Comparison of ENCODE assay signal across 24 cellular contexts in the genomic region with DNA sequence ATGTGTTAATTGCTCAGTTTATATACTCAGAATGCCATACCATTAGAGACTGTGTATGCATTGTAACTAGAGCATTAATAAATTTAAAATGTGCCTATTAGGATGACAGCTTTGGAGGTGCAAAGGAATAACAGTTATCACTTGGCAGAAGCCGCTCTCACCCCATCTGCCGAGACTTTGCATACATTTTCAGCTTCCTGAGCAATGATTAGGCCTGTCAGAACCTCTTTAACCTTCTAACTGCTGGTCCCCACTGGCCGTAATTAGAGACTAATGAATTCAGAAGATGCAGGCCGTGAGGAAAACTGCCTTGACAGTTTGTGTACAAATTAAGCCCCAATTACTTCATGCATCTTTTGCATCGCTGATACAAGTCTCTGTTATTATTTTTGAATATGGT.
"Had no signal": no experiment of that assay in that cellular context is flagged by ENCODE, and none has a peak within 500 bp of the region (broad histone marks: within the 10 kb centered on the region; RNA-seq: fewer than 3 reads in every experiment).

No MANE protein-coding gene starts in this region.

- H3K4me1 Mint-ChIP-seq: activated CD4-positive, alpha-beta T cell treated with anti-CD3 and anti-CD28 coated beads, Interleukin-2, amount 10 ng/mL, durations not matched to agents 7 days and 5 days; activated CD8-positive, alpha-beta memory T cell treated with anti-CD3 and anti-CD28 coated beads, Interleukin-2, amount 10 ng/mL, durations not matched to agents 7 days and 5 days; activated naive CD4-positive, alpha-beta T cell treated with anti-CD3 and anti-CD28 coated beads, Interleukin-2, amount 10 ng/mL, durations not matched to agents 7 days and 5 days; immature natural killer cell; stimulated activated naive B cell treated with anti-CD40 and anti-IgM and Interleukin-4, amounts not matched to agents 10 μg/mL and 1 μg/mL and 100 μg/mL, for 72 hours had no signal

- ATAC-seq: activated CD8-positive, alpha-beta memory T cell treated with anti-CD3 and anti-CD28 coated beads, Interleukin-2, amount 10 ng/mL, durations not matched to agents 7 days and 5 days; activated CD8-positive, alpha-beta T cell treated with anti-CD3 and anti-CD28 coated beads for 36 hours; left lobe of liver; lower lobe of right lung; mucosa of descending colon; sciatic nerve; stimulated activated naive B cell treated with anti-CD40 and anti-IgM and Interleukin-4, amounts not matched to agents 10 μg/mL and 1 μg/mL and 100 μg/mL, for 72 hours had no signal

- H3K27me3 ChIP-seq: hepatocyte, vagina had no signal

- H3K79me2 ChIP-seq: hepatocyte had no signal

- H3K36me3 ChIP-seq: lower lobe of right lung, vagina, WERI-Rb-1 had no signal

- H3K4me3 Mint-ChIP-seq: activated CD4-positive, alpha-beta T cell treated with anti-CD3 and anti-CD28 coated beads, Interleukin-2, amount 10 ng/mL, durations not matched to agents 7 days and 5 days; activated CD8-positive, alpha-beta memory T cell treated with anti-CD3 and anti-CD28 coated beads, Interleukin-2, amount 10 ng/mL, durations not matched to agents 7 days and 5 days; activated CD8-positive, alpha-beta T cell treated with anti-CD3 and anti-CD28 coated beads for 36 hours; activated naive CD4-positive, alpha-beta T cell treated with anti-CD3 and anti-CD28 coated beads, Interleukin-2, amount 10 ng/mL, durations not matched to agents 7 days and 5 days; immature natural killer cell; stimulated activated naive B cell treated with anti-CD40 and anti-IgM and Interleukin-4, amounts not matched to agents 10 μg/mL and 1 μg/mL and 100 μg/mL, for 72 hours; type B pancreatic cell had no signal

- DNase-seq: activated CD4-positive, alpha-beta T cell treated with anti-CD3 and anti-CD28 coated beads, Interleukin-2, amount 10 ng/mL, durations not matched to agents 7 days and 5 days; activated CD4-positive, CD25-positive, alpha-beta regulatory T cell treated with anti-CD3 and anti-CD28 coated beads, Interleukin-2, amount 50 U/mL, for 72 hours; activated CD8-positive, alpha-beta memory T cell treated with anti-CD3 and anti-CD28 coated beads, Interleukin-2, amount 10 ng/mL, durations not matched to agents 7 days and 5 days; activated CD8-positive, alpha-beta T cell treated with anti-CD3 and anti-CD28 coated beads for 36 hours; activated effector memory CD4-positive, alpha-beta T cell treated with anti-CD3 and anti-CD28 coated beads, Interleukin-2, amount 50 U/mL, for 16 hours; activated naive CD4-positive, alpha-beta T cell treated with anti-CD3 and anti-CD28 coated beads, Interleukin-2, amount 10 ng/mL, durations not matched to agents 7 days and 5 days; activated T-cell treated with anti-CD3 and anti-CD28 coated beads for 4 hours; amygdala; erythroblast; foreskin melanocyte; immature natural killer cell; lower lobe of right lung; mesendoderm; mucosa of descending colon; occipital lobe; posterior cingulate gyrus; small intestine; stimulated activated naive B cell treated with anti-CD40 and anti-IgM and Interleukin-4, amounts not matched to agents 10 μg/mL and 1 μg/mL and 100 μg/mL, for 72 hours; WERI-Rb-1 had no signal

- H3K27ac Mint-ChIP-seq: activated CD4-positive, alpha-beta T cell treated with anti-CD3 and anti-CD28 coated beads, Interleukin-2, amount 10 ng/mL, durations not matched to agents 7 days and 5 days; activated CD8-positive, alpha-beta memory T cell treated with anti-CD3 and anti-CD28 coated beads, Interleukin-2, amount 10 ng/mL, durations not matched to agents 7 days and 5 days; activated CD8-positive, alpha-beta T cell treated with anti-CD3 and anti-CD28 coated beads for 36 hours; activated naive CD4-positive, alpha-beta T cell treated with anti-CD3 and anti-CD28 coated beads, Interleukin-2, amount 10 ng/mL, durations not matched to agents 7 days and 5 days; immature natural killer cell; stimulated activated naive B cell treated with anti-CD40 and anti-IgM and Interleukin-4, amounts not matched to agents 10 μg/mL and 1 μg/mL and 100 μg/mL, for 72 hours; type B pancreatic cell had no signal

- H3K9me3 Mint-ChIP-seq: activated naive CD4-positive, alpha-beta T cell treated with anti-CD3 and anti-CD28 coated beads, Interleukin-2, amount 10 ng/mL, durations not matched to agents 7 days and 5 days had no signal

- H3K4me3 ChIP-seq: hepatocyte, lower lobe of right lung, mucosa of descending colon, vagina had no signal

- H3K9me3 ChIP-seq: lower lobe of right lung, vagina had no signal

- H3K27ac ChIP-seq: hepatocyte, lower lobe of right lung, vagina, WERI-Rb-1 had no signal

- H3K4me2 ChIP-seq: hepatocyte had no signal

- H3K27me3 Mint-ChIP-seq: activated CD4-positive, alpha-beta T cell treated with anti-CD3 and anti-CD28 coated beads, Interleukin-2, amount 10 ng/mL, durations not matched to agents 7 days and 5 days; activated CD8-positive, alpha-beta memory T cell treated with anti-CD3 and anti-CD28 coated beads, Interleukin-2, amount 10 ng/mL, durations not matched to agents 7 days and 5 days; activated naive CD4-positive, alpha-beta T cell treated with anti-CD3 and anti-CD28 coated beads, Interleukin-2, amount 10 ng/mL, durations not matched to agents 7 days and 5 days; stimulated activated naive B cell treated with anti-CD40 and anti-IgM and Interleukin-4, amounts not matched to agents 10 μg/mL and 1 μg/mL and 100 μg/mL, for 72 hours; type B pancreatic cell had no signal

- H3K4me1 ChIP-seq: lower lobe of right lung, vagina had no signal

- H3K36me3 Mint-ChIP-seq: activated CD8-positive, alpha-beta memory T cell treated with anti-CD3 and anti-CD28 coated beads, Interleukin-2, amount 10 ng/mL, durations not matched to agents 7 days and 5 days; activated naive CD4-positive, alpha-beta T cell treated with anti-CD3 and anti-CD28 coated beads, Interleukin-2, amount 10 ng/mL, durations not matched to agents 7 days and 5 days; immature natural killer cell; stimulated activated naive B cell treated with anti-CD40 and anti-IgM and Interleukin-4, amounts not matched to agents 10 μg/mL and 1 μg/mL and 100 μg/mL, for 72 hours; type B pancreatic cell had no signal

- H2AFZ ChIP-seq: hepatocyte had no signal
